10 cellular contexts compared by ENCODE assay signal in genomic region chr19:40231544-40232424, GRCh38. TPM values are rescaled to one million over a fixed set of nuclear protein-coding genes. Genes with fewer than 3 reads are reported as not detected.
A peak's percentile ranks its signal among the peaks of the same experiment; 100 is the strongest.
DNase-seq lines count a peak whose midpoint lies in the region; ATAC-seq and TF ChIP-seq lines count a peak whose summit lies in the region.
"Had no signal": no experiment of that assay in that cellular context is flagged by ENCODE, and none has a peak within 500 bp of the region (broad histone marks: within the 10 kb centered on the region; RNA-seq: fewer than 3 reads in every experiment).

No MANE protein-coding gene starts in this region.

- 52 to 67% methylated on average over 14 to 16 of the region's 16 CpGs for WGBS in thyroid gland, 2 donors

- no peak; the same call in 1 of the 2 replicates for TF ChIP-seq RAD21 in HCT116 (IDR thresholded peaks at IDR 0.05; ENCODE audit: low read depth)

- H3K27me3 ChIP-seq in HCT116 (ENCODE audit: insufficient read depth, low read length): no peaks in the 10 kb centered on the region
- H3K27me3 ChIP-seq in thyroid gland: no peaks in the 10 kb centered on the region
- H3K27me3 ChIP-seq: vagina had no signal

- peak overlapping the region; percentile 55 for H3K9ac ChIP-seq in HCT116 (ENCODE audit: low read length)

- peak overlapping the region; percentile 25 to 33; a peak in 3 of 4 replicates for H3K4me3 ChIP-seq in HCT116 (replicated peaks in 1 of 2; ENCODE audit: low read depth in 1 of 2, low read length in 2 of 2)
- no peak overlapping the region for H3K4me3 ChIP-seq in thyroid gland (replicated peaks in 1 of 3)
- H3K4me3 ChIP-seq: vagina had no signal

- POLR2A ChIA-PET in HCT116 (lab: Charles Lee): interaction anchor here (0.8 kb wide), 1 partner anchor 84 kb away, joined by 3 read pairs; no protein-coding TSS in a partner anchor

- H2AFZ ChIP-seq in HCT116 (ENCODE audit: low read depth, low read length, poor library complexity, severe bottlenecking): no peak overlapping the region

- no peak for DNase-seq in HCT116 (ENCODE audit: low read depth, low spot score)
- peak; percentile 38 for DNase-seq in dermis blood vessel endothelial cell
- DNase-seq in kidney tubule cell (ENCODE audit: low spot score): peak; percentile 76
- DNase-seq in thyroid gland: peak; percentile 51 to 54
- no peak for DNase-seq in nucleus accumbens (lab: John Stamatoyannopoulos, UW)
- DNase-seq in NCI-H1105 treated with DMSO at 0.1 percent for 48 hours (lab: John Stamatoyannopoulos, UW): no peak
- no peak for DNase-seq in NCI-H524 (lab: John Stamatoyannopoulos, UW)
- DNase-seq: activated B cell treated with CpG ODN at 0.5 μM for 24 hours had no signal

- H3K36me3 ChIP-seq in HCT116 (ENCODE audit: control insufficient read depth in 1 of 2, insufficient read depth in 2 of 2, low read length in 2 of 2) (peaks cover 0 to 6% of the 10 kb centered on the region in 2 experiments; a peak in 1 of 4 replicates), thyroid gland (peaks cover 35 to 37% of the 10 kb centered on the region in 2 donors)

- H3K9me3 ChIP-seq in HCT116 (ENCODE audit: control insufficient read depth in 1 of 2, insufficient read depth in 1 of 2, low read depth in 1 of 2, low read length in 2 of 2): no peaks in the 10 kb centered on the region
- H3K9me3 ChIP-seq in thyroid gland: no peaks in the 10 kb centered on the region
- H3K9me3 ChIP-seq: neutrophil, vagina had no signal

- TF ChIP-seq POLR2A in HCT116 (IDR thresholded peaks at IDR 0.05; ENCODE audit: borderline replicate concordance, extremely low read depth, insufficient read depth, insufficient read length) (peak; percentile 25), thyroid gland (IDR thresholded peaks at IDR 0.05) (no peak)

- ATAC-seq in HCT116: peak; percentile 86

- TF ChIP-seq CTCF in HCT116 (IDR thresholded peaks at IDR 0.05 in 2 of 3, conservative IDR thresholded peaks at IDR 0.05 in 1 of 3; ENCODE audit: borderline replicate concordance in 1 of 3, insufficient read depth in 1 of 3, low read depth in 2 of 3, low read length in 2 of 3): no peak
- no peak for TF ChIP-seq CTCF in thyroid gland (IDR thresholded peaks at IDR 0.05)

- H3K27ac ChIP-seq in HCT116 (ENCODE audit: low read depth, low read length) (peak overlapping the region; percentile 84), thyroid gland (peak overlapping the region; percentile 39 to 56 (median 43))
- H3K27ac ChIP-seq: neutrophil, vagina had no signal

- H3K79me2 ChIP-seq in HCT116 (ENCODE audit: insufficient read depth, low read length): 0 out of 2 replicates have a peak, but pooled peaks cover 3% of the 10 kb centered on the region

- BruUV-seq in HCT116 (replicated peaks; lab: Mats Ljungman, UMichigan): no TSS peak

- RAD21 ChIA-PET in HCT116 (lab: Charles Lee; ENCODE audit: low non-redundant PET in 1 of 2, low total read pairs in 2 of 2, uncharacterized antibody in 2 of 2, unreplicated experiment in 2 of 2): interaction anchor here in 1 of 2 experiments (0.6 kb wide), 1 partner anchor 40 kb away, joined by 5 read pairs; no protein-coding TSS in a partner anchor

- CTCF ChIA-PET in HCT116 (lab: Charles Lee): interaction anchor here (0.7 to 1.0 kb wide), 2 partner anchors 74 to 91 kb away, joined by 3 read pairs; no protein-coding TSS in a partner anchor

- H3K4me1 ChIP-seq in HCT116 (ENCODE audit: control insufficient read depth in 1 of 2, insufficient read depth in 2 of 2, low read length in 2 of 2) (peaks cover 35 to 50% of the 10 kb centered on the region in 2 experiments), thyroid gland (peaks cover 0 to 19% of the 10 kb centered on the region in 2 donors)

- peak overlapping the region; percentile 79 for H3K4me2 ChIP-seq in HCT116 (ENCODE audit: low read length)

- intact Hi-C loops in HCT116 (cut with micrococcal nuclease): no loop called here
- intact Hi-C loops in thyroid gland (cut with DNase I): no loop called here

- H4K20me1 ChIP-seq in HCT116 (ENCODE audit: insufficient read depth): no peaks in the 10 kb centered on the region

- no peaks in the 10 kb centered on the region for H3K9me2 ChIP-seq in HCT116 (ENCODE audit: insufficient read depth)

TF ChIP-seq in HCT116, 20 proteins besides CTCF, POLR2A, EP300 and RAD21 (continues in another document):
- TF ChIP-seq ZFX (IDR thresholded peaks at IDR 0.05): no peak
- no peak for TF ChIP-seq FOSL1 (IDR thresholded peaks at IDR 0.05; ENCODE audit: low read depth)
- TF ChIP-seq CBX3 (IDR thresholded peaks at IDR 0.05; ENCODE audit: low read depth): no peak; the same call in 1 of the 2 replicates
- TF ChIP-seq, protein P1, sequence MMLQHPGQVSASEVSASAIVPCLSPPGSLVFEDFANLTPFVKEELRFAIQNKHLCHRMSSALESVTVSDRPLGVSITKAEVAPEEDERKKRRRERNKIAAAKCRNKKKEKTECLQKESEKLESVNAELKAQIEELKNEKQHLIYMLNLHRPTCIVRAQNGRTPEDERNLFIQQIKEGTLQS (IDR thresholded peaks at IDR 0.05): no peak
- no peak; the same call in 1 of the 2 replicates for TF ChIP-seq ELF1 (IDR thresholded peaks at IDR 0.05; ENCODE audit: borderline replicate concordance, low read depth)
- TF ChIP-seq, protein P2, sequence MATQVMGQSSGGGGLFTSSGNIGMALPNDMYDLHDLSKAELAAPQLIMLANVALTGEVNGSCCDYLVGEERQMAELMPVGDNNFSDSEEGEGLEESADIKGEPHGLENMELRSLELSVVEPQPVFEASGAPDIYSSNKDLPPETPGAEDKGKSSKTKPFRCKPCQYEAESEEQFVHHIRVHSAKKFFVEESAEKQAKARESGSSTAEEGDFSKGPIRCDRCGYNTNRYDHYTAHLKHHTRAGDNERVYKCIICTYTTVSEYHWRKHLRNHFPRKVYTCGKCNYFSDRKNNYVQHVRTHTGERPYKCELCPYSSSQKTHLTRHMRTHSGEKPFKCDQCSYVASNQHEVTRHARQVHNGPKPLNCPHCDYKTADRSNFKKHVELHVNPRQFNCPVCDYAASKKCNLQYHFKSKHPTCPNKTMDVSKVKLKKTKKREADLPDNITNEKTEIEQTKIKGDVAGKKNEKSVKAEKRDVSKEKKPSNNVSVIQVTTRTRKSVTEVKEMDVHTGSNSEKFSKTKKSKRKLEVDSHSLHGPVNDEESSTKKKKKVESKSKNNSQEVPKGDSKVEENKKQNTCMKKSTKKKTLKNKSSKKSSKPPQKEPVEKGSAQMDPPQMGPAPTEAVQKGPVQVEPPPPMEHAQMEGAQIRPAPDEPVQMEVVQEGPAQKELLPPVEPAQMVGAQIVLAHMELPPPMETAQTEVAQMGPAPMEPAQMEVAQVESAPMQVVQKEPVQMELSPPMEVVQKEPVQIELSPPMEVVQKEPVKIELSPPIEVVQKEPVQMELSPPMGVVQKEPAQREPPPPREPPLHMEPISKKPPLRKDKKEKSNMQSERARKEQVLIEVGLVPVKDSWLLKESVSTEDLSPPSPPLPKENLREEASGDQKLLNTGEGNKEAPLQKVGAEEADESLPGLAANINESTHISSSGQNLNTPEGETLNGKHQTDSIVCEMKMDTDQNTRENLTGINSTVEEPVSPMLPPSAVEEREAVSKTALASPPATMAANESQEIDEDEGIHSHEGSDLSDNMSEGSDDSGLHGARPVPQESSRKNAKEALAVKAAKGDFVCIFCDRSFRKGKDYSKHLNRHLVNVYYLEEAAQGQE (IDR thresholded peaks at IDR 0.05; ENCODE audit: low read depth): no peak
- no peak for TF ChIP-seq ZNF274 (IDR thresholded peaks at IDR 0.05; ENCODE audit: low read depth, low read length)
- TF ChIP-seq EGR1 (IDR thresholded peaks at IDR 0.05; ENCODE audit: low read depth): no peak
- TF ChIP-seq EZH2 (IDR thresholded peaks at IDR 0.05): no peak
- TF ChIP-seq ZBTB33 (IDR thresholded peaks at IDR 0.05; ENCODE audit: extremely low read depth, insufficient replicate concordance, low read length): no peak
- no peak for TF ChIP-seq CEBPB (IDR thresholded peaks at IDR 0.05; ENCODE audit: low read depth)
- peak; percentile 67 for TF ChIP-seq SP1 (IDR thresholded peaks at IDR 0.05; ENCODE audit: low read depth)
- peak; percentile 25; the same call in 1 of the 2 replicates for TF ChIP-seq JUND (IDR thresholded peaks at IDR 0.05)
- TF ChIP-seq YY1 (IDR thresholded peaks at IDR 0.05; ENCODE audit: extremely low read depth, insufficient replicate concordance, low read depth, low read length): peak; percentile 10
- TF ChIP-seq SIN3A (IDR thresholded peaks at IDR 0.05; ENCODE audit: low read depth): peak; percentile 81
- no peak for TF ChIP-seq SRF (IDR thresholded peaks at IDR 0.05; ENCODE audit: low read depth)

RNA-seq across cellular contexts. Expression of gene CCNP, which starts 5.3 kb away (rescaled TPM):
- total RNA-seq in HCT116 (2021; ENCODE audit: unreplicated experiment) (9.8 TPM), dermis blood vessel endothelial cell (0.09 and 0.34 TPM in 2 replicates), thyroid gland (1 to 10 TPM in 1 of 4 donors, under 1 TPM in 2, not detected in 1; 0.13 to 3.2 (median 0.68) TPM)
- 17.2 and 26.9 TPM in 2 replicates for polyA plus RNA-seq in HCT116 (2012)
- total RNA-seq: vagina had no signal

RNA-seq across cellular contexts. Expression of gene TTC9B, which starts 13.6 kb away (rescaled TPM):
- total RNA-seq in HCT116 (2021; ENCODE audit: unreplicated experiment) (1.7 TPM), dermis blood vessel endothelial cell (not detected in 2 replicates), thyroid gland (not detected)
- polyA plus RNA-seq in HCT116 (2012): 2.6 and 3.0 TPM in 2 replicates
- total RNA-seq: activated B cell treated with CpG ODN at 0.5 μM for 24 hours, vagina had no signal

RNA-seq across cellular contexts. Expression of gene MAP3K10, which starts 40.6 kb away (rescaled TPM):
- total RNA-seq in HCT116 (2021; ENCODE audit: unreplicated experiment) (17.3 TPM), dermis blood vessel endothelial cell (6.5 and 8.8 TPM in 2 replicates), thyroid gland (10 to 100 TPM in 3 of 4 donors, 1 to 10 TPM in 1; 9.1 to 19.6 (median 15.9) TPM)
- 10.5 and 12.4 TPM in 2 replicates for polyA plus RNA-seq in HCT116 (2012)

RNA-seq across cellular contexts. Expression of gene AKT2, which starts 53.4 kb away (rescaled TPM):
- total RNA-seq in HCT116 (2021; ENCODE audit: unreplicated experiment): 141 TPM
- 69.6 and 69.9 TPM in 2 replicates for polyA plus RNA-seq in HCT116 (2012)
- total RNA-seq in dermis blood vessel endothelial cell: 37.3 and 45.8 TPM in 2 replicates
- 100 to 1,000 TPM; 166 to 285 (median 190) TPM for total RNA-seq in thyroid gland

Comparison
In these comparisons a context has a peak if more than half of its experiments do, and no peak if none do; other contexts are left out.
1. DNase-seq: peak in dermis blood vessel endothelial cell (single experiment), kidney tubule cell (single experiment) and thyroid gland (2 of 2); none in HCT116 (single experiment), nucleus accumbens (0 of 56), NCI-H1105 treated with DMSO at 0.1 percent for 48 hours (single experiment) and NCI-H524 (0 of 2).
2. H3K4me3 ChIP-seq: peak in HCT116 (2 of 2); none in thyroid gland (0 of 3).